Comparison of ENCODE assay signal across 8 cellular contexts in the genomic region with DNA sequence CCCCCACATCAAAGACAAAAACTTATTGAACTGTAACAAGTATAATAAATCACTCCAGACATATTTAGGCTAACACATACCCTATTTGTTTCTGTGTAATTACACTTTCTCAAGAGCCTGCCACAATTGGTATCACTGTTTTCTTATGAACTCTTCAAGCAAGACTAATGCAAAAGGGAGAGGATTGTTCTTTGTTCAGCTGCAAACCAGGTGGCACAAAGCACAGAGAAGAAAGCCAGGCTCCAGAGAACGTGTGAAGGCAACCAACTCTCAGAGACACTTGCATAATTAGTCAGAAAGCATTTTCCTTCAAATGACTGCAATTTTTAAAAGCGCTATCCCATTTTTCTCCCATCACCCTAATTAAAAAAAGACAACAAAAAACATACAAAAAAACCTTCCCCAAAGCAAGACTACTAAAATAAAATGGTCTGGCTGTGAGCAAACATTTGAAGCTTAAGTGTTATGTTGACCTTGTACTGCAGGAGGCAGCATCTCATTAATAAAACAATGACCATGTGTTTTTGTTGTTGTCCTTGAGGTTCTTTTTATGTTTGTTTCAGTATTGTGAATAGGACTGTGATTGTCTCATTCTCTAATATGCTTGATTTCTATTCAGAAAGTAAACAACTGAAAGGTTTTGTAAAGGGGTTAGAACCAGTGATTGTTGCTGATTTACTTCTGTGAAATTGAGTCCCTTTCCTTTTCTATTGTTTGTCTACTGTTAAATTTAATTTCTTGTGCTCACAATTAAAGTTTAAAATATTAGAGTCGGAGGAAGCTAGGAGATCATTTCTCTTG.
DNase-seq lines count a peak whose midpoint lies in the region; ATAC-seq and TF ChIP-seq lines count a peak whose summit lies in the region.

No MANE protein-coding gene starts in this region.

- H3K9me3 Mint-ChIP-seq in activated naive CD4-positive, alpha-beta T cell treated with anti-CD3 and anti-CD28 coated beads, Interleukin-2, amount 50 U/mL, for 72 hours: peaks cover 2 to 13% of the 10 kb centered on the region in 2 donors

- peak; percentile 63 for DNase-seq in GM12865 (ENCODE audit: low read depth)
- DNase-seq in NCI-H1105 (lab: John Stamatoyannopoulos, UW): peak; percentile 77
- peak; percentile 62 for DNase-seq in astrocyte of the spinal cord (ENCODE audit: low read depth, low spot score)
- no peak for DNase-seq in kidney epithelial cell (ENCODE audit: low read depth)
- no peak for DNase-seq in uterus
- DNase-seq in activated CD4-positive, alpha-beta T cell treated with anti-CD3 and anti-CD28 coated beads, Interleukin-2, amount 50 U/mL, for 4 hours: no peak
- DNase-seq in activated naive CD4-positive, alpha-beta T cell treated with anti-CD3 and anti-CD28 coated beads, Interleukin-2, amount 50 U/mL, for 72 hours (ENCODE audit: low spot score in 2 of 2): no peak
- DNase-seq in NCI-H526 treated with DMSO at 0.1 percent for 48 hours (lab: John Stamatoyannopoulos, UW): no peak

- H3K4me3 ChIP-seq in GM12865 (ENCODE audit: low read depth, low read length) (no peak overlapping the region), astrocyte of the spinal cord (ENCODE audit: low read depth, low read length) (no peak overlapping the region), kidney epithelial cell (ENCODE audit: low read depth, low read length) (no peak overlapping the region), uterus (no peak overlapping the region)

- TF ChIP-seq CTCF in GM12865 (IDR thresholded peaks at IDR 0.05; ENCODE audit: insufficient read depth, low read depth, low read length, missing control alignments): peak; percentile 45
- peak; percentile 55 for TF ChIP-seq CTCF in astrocyte of the spinal cord (IDR thresholded peaks at IDR 0.05; ENCODE audit: low read depth, low read length)
- TF ChIP-seq CTCF in kidney epithelial cell (IDR thresholded peaks at IDR 0.05; ENCODE audit: insufficient read depth, low read length, poor library complexity, severe bottlenecking): peak; percentile 51
- peak; percentile 52 to 67 (median 60) for TF ChIP-seq CTCF in uterus (IDR thresholded peaks at IDR 0.05)

- intact Hi-C loops in uterus (cut with DNase I; ENCODE audit: low total_unique reads): no loop called here

- TF ChIP-seq POLR2A in uterus (IDR thresholded peaks at IDR 0.05): no peak

- in situ Hi-C loops in astrocyte of the spinal cord (cut with HindIII; ENCODE audit: low sequenced_read_pairs): no loop called here

- H3K27me3 ChIP-seq in kidney epithelial cell (ENCODE audit: control insufficient read depth, insufficient read depth, low read length) (no peaks in the 10 kb centered on the region), uterus (no peaks in the 10 kb centered on the region)

- H3K36me3 ChIP-seq in kidney epithelial cell (ENCODE audit: control insufficient read depth, insufficient read depth, low read length) (no peaks in the 10 kb centered on the region), uterus (no peaks in the 10 kb centered on the region)

- H3K4me1 ChIP-seq in uterus: no peaks in the 10 kb centered on the region

- no peaks in the 10 kb centered on the region for H3K9me3 ChIP-seq in uterus

- no peak for ATAC-seq in activated naive CD4-positive, alpha-beta T cell treated with anti-CD3 and anti-CD28 coated beads, Interleukin-2, amount 50 U/mL, for 72 hours

- no peak overlapping the region for H3K27ac Mint-ChIP-seq in activated naive CD4-positive, alpha-beta T cell treated with anti-CD3 and anti-CD28 coated beads, Interleukin-2, amount 50 U/mL, for 72 hours

- no peak overlapping the region for H3K27ac ChIP-seq in uterus

- no peaks in the 10 kb centered on the region for H3K36me3 Mint-ChIP-seq in activated naive CD4-positive, alpha-beta T cell treated with anti-CD3 and anti-CD28 coated beads, Interleukin-2, amount 50 U/mL, for 72 hours

Comparison
In these comparisons a context has a peak if more than half of its experiments do, and no peak if none do; other contexts are left out.
1. DNase-seq: peak in GM12865 (single experiment), NCI-H1105 (single experiment) and astrocyte of the spinal cord (single experiment); none in kidney epithelial cell (single experiment), uterus (0 of 2), activated CD4-positive, alpha-beta T cell treated with anti-CD3 and anti-CD28 coated beads, Interleukin-2, amount 50 U/mL, for 4 hours (0 of 2), activated naive CD4-positive, alpha-beta T cell treated with anti-CD3 and anti-CD28 coated beads, Interleukin-2, amount 50 U/mL, for 72 hours (0 of 2) and NCI-H526 treated with DMSO at 0.1 percent for 48 hours (single experiment).
2. Peak in every context shown above with its lines, with median percentiles within 50 percentile points of each other: CTCF ChIP-seq.